Comparison of ENCODE assay signal across 8 cellular contexts in genomic region chr6:96899019-96899418, GRCh38. TPM values are rescaled to one million over a fixed set of nuclear protein-coding genes. Genes with fewer than 3 reads are reported as not detected.
DNase-seq lines count a peak whose midpoint lies in the region; ATAC-seq and TF ChIP-seq lines count a peak whose summit lies in the region.

No MANE protein-coding gene starts in this region.

- H3K27ac Mint-ChIP-seq in naive thymus-derived CD4-positive, alpha-beta T cell: peak overlapping the region in 4 of 9 donors; percentile 56 to 99 (median 88)
- H3K27ac Mint-ChIP-seq in T-cell: peak overlapping the region in 1 of 2 donors; percentile 92

- ATAC-seq in Panc1 (no peak), HG02571 (IDR thresholded peaks at IDR 0.05; ENCODE audit: unreplicated experiment) (no peak), omental fat pad (ENCODE audit: low FRiP score) (no peak), T-cell (replicated peaks in 1 of 4) (no peak)
- ATAC-seq in naive thymus-derived CD4-positive, alpha-beta T cell: no peak

- peaks cover 23% of the 10 kb centered on the region for H3K36me3 ChIP-seq in Panc1 (ENCODE audit: control insufficient read depth, insufficient read depth, low read length)
- H3K36me3 ChIP-seq in naive thymus-derived CD4-positive, alpha-beta T cell (ENCODE audit: control insufficient read depth in 2 of 3, insufficient read depth in 3 of 3, low read length in 3 of 3): peaks cover 0 to 16% (median 0%) of the 10 kb centered on the region in 3 experiments

- POLR2A ChIA-PET in Panc1 (lab: Charles Lee) (no interaction called here), T-cell (lab: Charles Lee) (interaction anchor here in 1 of 2 donors (3.0 kb wide), 1 partner anchor 25 kb away, joined by 16 read pairs; the partner anchor contains the start of gene KLHL32)
- POLR2A ChIA-PET in naive thymus-derived CD4-positive, alpha-beta T cell (lab: Charles Lee): interaction anchor here (1.3 to 4.4 kb wide), 2 partner anchors 23 to 26 kb away, joined by 9 to 30 read pairs; partner anchors contain the start of gene KLHL32

- H3K27me3 Mint-ChIP-seq in naive thymus-derived CD4-positive, alpha-beta T cell: peaks cover 0 to 17% (median 13%) of the 10 kb centered on the region in 5 donors
- peaks cover 14 to 15% of the 10 kb centered on the region in 2 donors for H3K27me3 Mint-ChIP-seq in T-cell

- peaks cover 17 to 47% (median 38%) of the 10 kb centered on the region in 7 donors for H3K4me1 Mint-ChIP-seq in naive thymus-derived CD4-positive, alpha-beta T cell
- peaks cover 30 to 35% (median 33%) of the 10 kb centered on the region in 3 donors for H3K4me1 Mint-ChIP-seq in T-cell

- CTCF ChIA-PET in Panc1 (lab: Charles Lee) (no interaction called here), T-cell (lab: Charles Lee) (interaction anchor here (0.6 to 4.5 kb wide), 5 partner anchors 8 to 449 kb away, joined by 3 to 25 read pairs (median 6); no protein-coding TSS in a partner anchor)
- CTCF ChIA-PET in naive thymus-derived CD4-positive, alpha-beta T cell (lab: Charles Lee): no interaction called here

- peak; percentile 3 for DNase-seq in COLO668 (lab: John Stamatoyannopoulos, UW; ENCODE audit: unreplicated experiment)
- DNase-seq in HPDE6-E6E7 (ENCODE audit: extremely low spot score): peak; percentile 11
- DNase-seq in Panc1 (ENCODE audit: low read depth, low spot score): peak; percentile 33
- DNase-seq in epithelial cell of esophagus (ENCODE audit: low read depth): peak; percentile 64
- no peak for DNase-seq in naive thymus-derived CD4-positive, alpha-beta T cell
- no peak for DNase-seq in omental fat pad (ENCODE audit: low spot score)
- no peak for DNase-seq in T-cell

- peaks cover 0 to 6% (median 3%) of the 10 kb centered on the region in 5 donors for H3K36me3 Mint-ChIP-seq in naive thymus-derived CD4-positive, alpha-beta T cell
- H3K36me3 Mint-ChIP-seq in T-cell: peaks cover 7% of the 10 kb centered on the region

- peaks cover 0 to 2% (median 0%) of the 10 kb centered on the region in 11 donors for H3K9me3 Mint-ChIP-seq in naive thymus-derived CD4-positive, alpha-beta T cell
- no peaks in the 10 kb centered on the region for H3K9me3 Mint-ChIP-seq in T-cell

- H3K9me3 ChIP-seq in Panc1 (ENCODE audit: control insufficient read depth, insufficient read depth, low read depth, low read length): no peaks in the 10 kb centered on the region
- H3K9me3 ChIP-seq in naive thymus-derived CD4-positive, alpha-beta T cell (ENCODE audit: control insufficient read depth in 2 of 3, low read length in 3 of 3): no peaks in the 10 kb centered on the region

- H3K4me1 ChIP-seq in Panc1 (ENCODE audit: control insufficient read depth, insufficient read depth, low read length): peaks cover 15% of the 10 kb centered on the region
- H3K4me1 ChIP-seq in naive thymus-derived CD4-positive, alpha-beta T cell (ENCODE audit: control insufficient read depth in 2 of 2, insufficient read depth in 2 of 2, low read length in 2 of 2): peaks cover 18 to 20% of the 10 kb centered on the region in 2 donors

- peaks cover 3% of the 10 kb centered on the region; the same call in 1 of the 2 replicates for H3K27me3 ChIP-seq in Panc1 (ENCODE audit: control insufficient read depth, insufficient read depth, low read length)
- H3K27me3 ChIP-seq in naive thymus-derived CD4-positive, alpha-beta T cell (ENCODE audit: control insufficient read depth in 2 of 2, insufficient read depth in 2 of 2, low read length in 2 of 2): no peaks in the 10 kb centered on the region

- no peak overlapping the region for H3K4me3 ChIP-seq in Panc1 (ENCODE audit: low read depth in 2 of 2, low read length in 2 of 2)
- H3K4me3 ChIP-seq in epithelial cell of esophagus (ENCODE audit: low read length): no peak overlapping the region
- H3K4me3 ChIP-seq in naive thymus-derived CD4-positive, alpha-beta T cell (ENCODE audit: low read length): no peak overlapping the region

- peak overlapping the region in 6 of 10 donors; percentile 25 to 99 (median 88) for H3K4me3 Mint-ChIP-seq in naive thymus-derived CD4-positive, alpha-beta T cell
- H3K4me3 Mint-ChIP-seq in T-cell: no peak overlapping the region

- H3K27ac ChIP-seq in Panc1 (ENCODE audit: low read length): no peak overlapping the region; the same call in 1 of the 2 replicates
- peak overlapping the region; percentile 95 for H3K27ac ChIP-seq in naive thymus-derived CD4-positive, alpha-beta T cell (ENCODE audit: low read depth, low read length)

- BruUV-seq in Panc1 (replicated peaks; lab: Mats Ljungman, UMichigan): no TSS peak

- TF ChIP-seq CTCF in Panc1 (IDR thresholded peaks at IDR 0.05): peak; percentile 66; the same call in 1 of the 2 replicates
- TF ChIP-seq CTCF in epithelial cell of esophagus (IDR thresholded peaks at IDR 0.05; ENCODE audit: insufficient read depth, low read depth, low read length, missing control alignments): peak; percentile 56
- TF ChIP-seq CTCF in omental fat pad (IDR thresholded peaks at IDR 0.05): no peak

- in situ Hi-C loops in Panc1 (cut with HindIII; ENCODE audit: low pct_unique_long_range_greater_than_20kb, low sequenced_read_pairs): no loop called here

- intact Hi-C loops in Panc1 (cut with micrococcal nuclease; ENCODE audit: unreplicated experiment): loop anchor here (1.0 kb wide), 2 partner anchors 154 to 160 kb away; no protein-coding TSS in a partner anchor
- intact Hi-C loops in naive thymus-derived CD4-positive, alpha-beta T cell (cut with micrococcal nuclease): loop anchor here in 1 of 2 donors (5.0 kb wide), 1 partner anchor 493 kb away; no protein-coding TSS in a partner anchor

RNA-seq across cellular contexts. Expression of gene NDUFAF4, which starts 1.3 kb away (rescaled TPM):
- 42.0 TPM for total RNA-seq in Panc1 (2021; ENCODE audit: unreplicated experiment)
- 21.0 TPM for polyA plus RNA-seq in Panc1 (2012; ENCODE audit: insufficient read length)
- 10 to 100 TPM; 25.1 to 34.2 (median 28.4) TPM for total RNA-seq in naive thymus-derived CD4-positive, alpha-beta T cell
- polyA plus RNA-seq in naive thymus-derived CD4-positive, alpha-beta T cell: 10 to 100 TPM; 65.6 to 75.6 TPM
- total RNA-seq in omental fat pad: 10 to 100 TPM in 3 of 4 donors, 1 to 10 TPM in 1; 9.6 to 40.6 (median 32.1) TPM
- total RNA-seq in T-cell: 10 to 100 TPM; 22.1 to 29.0 (median 24.5) TPM

RNA-seq across cellular contexts. Expression of gene KLHL32, which starts 25.5 kb away (rescaled TPM):
- total RNA-seq in Panc1 (2021; ENCODE audit: unreplicated experiment) (not detected), omental fat pad (1 to 10 TPM in 1 of 4 donors, under 1 TPM in 2, not detected in 1; 0.16 to 1.1 (median 0.25) TPM), T-cell (1 to 10 TPM; 2.3 to 4.5 (median 3.1) TPM)
- not detected for polyA plus RNA-seq in Panc1 (2012; ENCODE audit: insufficient read length)
- 1 to 10 TPM in 4 of 5 experiments, under 1 TPM in 1; 0.63 to 5.6 (median 1.6) TPM for total RNA-seq in naive thymus-derived CD4-positive, alpha-beta T cell
- polyA plus RNA-seq in naive thymus-derived CD4-positive, alpha-beta T cell: 1 to 10 TPM; 2.9 TPM

Comparison
In these comparisons a context has a peak if more than half of its experiments do, and no peak if none do; other contexts are left out.
1. DNase-seq: peak in COLO668 (single experiment), HPDE6-E6E7 (single experiment), Panc1 (single experiment) and epithelial cell of esophagus (single experiment); none in naive thymus-derived CD4-positive, alpha-beta T cell (0 of 9), omental fat pad (single experiment) and T-cell (0 of 34).
2. CTCF ChIP-seq: peak in Panc1 (single experiment) and epithelial cell of esophagus (single experiment); none in omental fat pad (0 of 3).
3. H3K4me3 Mint-ChIP-seq: peak in naive thymus-derived CD4-positive, alpha-beta T cell (6 of 10); none in T-cell (0 of 3).
4. CTCF ChIA-PET loops: an anchor here in T-cell (0.6 to 4.5 kb wide); none called in Panc1 and naive thymus-derived CD4-positive, alpha-beta T cell.